In the genomic region with DNA sequence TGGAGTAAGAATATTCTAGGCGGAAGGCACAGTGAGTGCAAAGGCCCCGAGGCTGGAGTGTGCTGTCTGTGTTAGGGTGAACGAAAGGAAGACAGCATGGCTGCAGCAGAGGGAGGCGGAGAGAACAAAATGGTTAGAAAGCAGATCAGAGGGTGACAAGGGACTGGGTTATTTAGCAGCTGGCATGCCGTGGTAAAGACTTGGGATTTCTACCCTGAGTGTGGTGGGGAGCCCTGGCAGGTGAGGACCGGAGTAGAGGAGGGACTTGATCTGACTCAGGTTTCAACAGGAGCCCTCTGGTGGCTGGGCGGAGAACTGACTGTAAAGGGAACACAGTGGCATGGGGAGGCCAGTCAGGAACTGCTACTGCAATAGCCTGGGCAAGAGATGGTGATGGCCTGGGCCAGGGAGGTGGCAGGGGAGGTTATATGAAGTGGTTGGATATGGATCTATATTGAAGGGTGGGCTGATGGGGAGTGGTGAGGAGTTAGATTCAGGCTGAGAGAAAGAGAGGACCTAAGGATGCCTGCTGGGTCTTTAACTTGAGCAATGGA, we compare ENCODE assay signal across 8 cellular contexts.
A peak's percentile ranks its signal among the peaks of the same experiment; 100 is the strongest.
DNase-seq lines count a peak whose midpoint lies in the region; ATAC-seq lines count a peak whose summit lies in the region.

No MANE protein-coding gene starts in this region.

- no peaks in the 10 kb centered on the region for H3K27me3 Mint-ChIP-seq in central memory CD8-positive, alpha-beta T cell

- H3K9me3 Mint-ChIP-seq in central memory CD8-positive, alpha-beta T cell = no peaks in the 10 kb centered on the region

- no peak overlapping the region for H3K4me3 Mint-ChIP-seq in central memory CD8-positive, alpha-beta T cell

- peak; percentile 37 for DNase-seq in DMS79 (lab: John Stamatoyannopoulos, UW)
- DNase-seq in NCI-H510A treated with DMSO at 0.1 percent for 48 hours (lab: John Stamatoyannopoulos, UW) = peak; percentile 79
- peak; percentile 80 for DNase-seq in activated CD4-positive, alpha-beta T cell treated with anti-CD3 and anti-CD28 coated beads for 1 hour
- DNase-seq in central memory CD8-positive, alpha-beta T cell (ENCODE audit: low spot score in 2 of 2) = peak; percentile 83 to 88
- DNase-seq in left kidney (ENCODE audit: low read depth, low spot score) = peak; percentile 79
- peak; percentile 82 to 86 for DNase-seq in stimulated activated CD4-positive, alpha-beta T cell treated with anti-CD3 and anti-CD28 coated beads, Interleukin-4, amount 100 ng/mL, for 4 hours

- H3K27ac Mint-ChIP-seq in central memory CD8-positive, alpha-beta T cell (ENCODE audit: low read depth) = peak overlapping the region; percentile 64

- H3K4me1 Mint-ChIP-seq in central memory CD8-positive, alpha-beta T cell = peaks cover 43% of the 10 kb centered on the region

- ATAC-seq in HG03095 (IDR thresholded peaks at IDR 0.05; ENCODE audit: unreplicated experiment) (peak; percentile 55), HG03432 (IDR thresholded peaks at IDR 0.05; ENCODE audit: unreplicated experiment) (no peak)
- ATAC-seq in central memory CD8-positive, alpha-beta T cell (replicated peaks; ENCODE audit: extremely low read depth, poor library complexity, severe bottlenecking) = peak; percentile 70

- peaks cover 2% of the 10 kb centered on the region for H3K36me3 Mint-ChIP-seq in central memory CD8-positive, alpha-beta T cell (ENCODE audit: insufficient read depth)
